13 cellular contexts compared by ENCODE assay signal in genomic region chr11:78202733-78203167, GRCh38. TPM values are rescaled to one million over a fixed set of nuclear protein-coding genes. Genes with fewer than 3 reads are reported as not detected.
A peak's percentile ranks its signal among the peaks of the same experiment; 100 is the strongest.
DNase-seq lines count a peak whose midpoint lies in the region; ATAC-seq and TF ChIP-seq lines count a peak whose summit lies in the region.
"Had no signal": no experiment of that assay in that cellular context is flagged by ENCODE, and none has a peak within 500 bp of the region (broad histone marks: within the 10 kb centered on the region; RNA-seq: fewer than 3 reads in every experiment).

No MANE protein-coding gene starts in this region.

- peaks cover 49% of the 10 kb centered on the region for H3K4me1 Mint-ChIP-seq in activated naive CD4-positive, alpha-beta T cell treated with anti-CD3 and anti-CD28 coated beads, Interleukin-2, amount 10 ng/mL, durations not matched to agents 7 days and 5 days

- WGBS in sigmoid colon, 2 donors = 17 to 24% methylated on average over 3 of the region's 3 CpGs

- TF ChIP-seq EP300 in sigmoid colon (IDR thresholded peaks at IDR 0.05) = no peak

- H3K9me3 ChIP-seq in DOHH2 (ENCODE audit: control insufficient read depth, insufficient read depth, low read length) (no peaks in the 10 kb centered on the region), sigmoid colon (no peaks in the 10 kb centered on the region)
- H3K9me3 ChIP-seq: pancreas had no signal

- H3K27me3 ChIP-seq in DOHH2 (ENCODE audit: control insufficient read depth, low read length) = no peaks in the 10 kb centered on the region
- no peaks in the 10 kb centered on the region for H3K27me3 ChIP-seq in sigmoid colon
- no peaks in the 10 kb centered on the region for H3K27me3 ChIP-seq in brain microvascular endothelial cell (replicated peaks)
- H3K27me3 ChIP-seq: cardiac muscle cell, pancreas had no signal

- no peak for ATAC-seq in GM18873 (IDR thresholded peaks at IDR 0.05; ENCODE audit: low FRiP score, unreplicated experiment)
- ATAC-seq in GM21360 (IDR thresholded peaks at IDR 0.05; ENCODE audit: unreplicated experiment) = no peak

- CTCF ChIA-PET in activated naive CD4-positive, alpha-beta T cell treated with anti-CD3 and anti-CD28 coated beads, Interleukin-2, amount 10 ng/mL, durations not matched to agents 7 days and 5 days (lab: Charles Lee) = interaction anchor here (0.8 to 1.5 kb wide), 5 partner anchors 13 to 81 kb away, joined by 3 to 4 read pairs (median 3); no protein-coding TSS in a partner anchor

- in situ Hi-C loops in brain microvascular endothelial cell (cut with HindIII; ENCODE audit: low pct_ligation_motif_present, low sequenced_read_pairs) = no loop called here
- in situ Hi-C loops in GM13977 (cut with MboI; ENCODE audit: low pct_unique_long_range_greater_than_20kb, low sequenced_read_pairs, unreplicated experiment) = no loop called here

- TF ChIP-seq POLR2A in sigmoid colon (IDR thresholded peaks at IDR 0.05) = no peak

- peak overlapping the region; percentile 97 for H3K27ac Mint-ChIP-seq in activated naive CD4-positive, alpha-beta T cell treated with anti-CD3 and anti-CD28 coated beads, Interleukin-2, amount 10 ng/mL, durations not matched to agents 7 days and 5 days

- H3K4me3 Mint-ChIP-seq in activated naive CD4-positive, alpha-beta T cell treated with anti-CD3 and anti-CD28 coated beads, Interleukin-2, amount 10 ng/mL, durations not matched to agents 7 days and 5 days = peak overlapping the region; percentile 74

- intact Hi-C loops in sigmoid colon (cut with DNase I) = no loop called here

- DNase-seq in T-helper 22 cell (ENCODE audit: low read depth) (peak; percentile 72), sigmoid colon (peak; percentile 29), brain microvascular endothelial cell (no peak), GM13977 (ENCODE audit: low spot score) (no peak)
- peak; percentile 79 for DNase-seq in activated naive CD4-positive, alpha-beta T cell treated with anti-CD3 and anti-CD28 coated beads, Interleukin-2, amount 10 ng/mL, durations not matched to agents 7 days and 5 days
- DNase-seq: DMS53, NCI-H2029 treated with DMSO at 0.1 percent for 48 hours, pancreas, SW 1271 had no signal

- no peaks in the 10 kb centered on the region for H3K79me2 ChIP-seq in DOHH2 (ENCODE audit: control insufficient read depth, low read length)

- H3K9me3 Mint-ChIP-seq in activated naive CD4-positive, alpha-beta T cell treated with anti-CD3 and anti-CD28 coated beads, Interleukin-2, amount 10 ng/mL, durations not matched to agents 7 days and 5 days = no peaks in the 10 kb centered on the region

- peak overlapping the region; percentile 61 for H3K4me2 ChIP-seq in DOHH2 (ENCODE audit: low read length)

- H3K27ac ChIP-seq in DOHH2 (ENCODE audit: low read depth, low read length) (no peak overlapping the region; the same call in 1 of the 2 replicates), sigmoid colon (no peak overlapping the region), brain microvascular endothelial cell (no peak overlapping the region)
- H3K27ac ChIP-seq: cardiac muscle cell, pancreas had no signal

- TF ChIP-seq CTCF in DOHH2 (IDR thresholded peaks at IDR 0.05; ENCODE audit: low read depth, low read length, poor library complexity, severe bottlenecking) (no peak), sigmoid colon (IDR thresholded peaks at IDR 0.05) (no peak), brain microvascular endothelial cell (IDR thresholded peaks at IDR 0.05; ENCODE audit: low read depth, low read length, missing control alignments) (no peak), GM13977 (IDR thresholded peaks at IDR 0.05; ENCODE audit: extremely low read depth, insufficient read depth, missing control alignments) (no peak)

- no peaks in the 10 kb centered on the region for H3K27me3 Mint-ChIP-seq in activated naive CD4-positive, alpha-beta T cell treated with anti-CD3 and anti-CD28 coated beads, Interleukin-2, amount 10 ng/mL, durations not matched to agents 7 days and 5 days

- peak overlapping the region; percentile 19 for H3K4me3 ChIP-seq in DOHH2 (ENCODE audit: low read length)
- H3K4me3 ChIP-seq in sigmoid colon = no peak overlapping the region
- H3K4me3 ChIP-seq in brain microvascular endothelial cell (ENCODE audit: low read depth, low read length) = no peak overlapping the region
- H3K4me3 ChIP-seq: cardiac muscle cell, pancreas had no signal

- H3F3A ChIP-seq in DOHH2 (ENCODE audit: control insufficient read depth, insufficient read depth) = no peaks in the 10 kb centered on the region

- peaks cover 16% of the 10 kb centered on the region for H3K4me1 ChIP-seq in DOHH2 (ENCODE audit: control insufficient read depth, low read length)
- H3K4me1 ChIP-seq in sigmoid colon = no peaks in the 10 kb centered on the region
- H3K4me1 ChIP-seq: pancreas had no signal

- H3K36me3 ChIP-seq in DOHH2 (ENCODE audit: control insufficient read depth, low read length) (no peaks in the 10 kb centered on the region), sigmoid colon (peaks cover 0 to 68% (median 21%) of the 10 kb centered on the region in 4 donors), brain microvascular endothelial cell (replicated peaks) (peaks cover 59% of the 10 kb centered on the region)

- no peaks in the 10 kb centered on the region for H3K9me2 ChIP-seq in DOHH2 (replicated peaks; ENCODE audit: control insufficient read depth, low read length)

- H4K20me1 ChIP-seq in DOHH2 (ENCODE audit: control insufficient read depth, insufficient read depth, low read depth, low read length) = no peaks in the 10 kb centered on the region

- H3K36me3 Mint-ChIP-seq in activated naive CD4-positive, alpha-beta T cell treated with anti-CD3 and anti-CD28 coated beads, Interleukin-2, amount 10 ng/mL, durations not matched to agents 7 days and 5 days = peaks cover 37% of the 10 kb centered on the region

RNA-seq across cellular contexts. Expression of gene USP35, which starts 14.0 kb away (rescaled TPM):
- 10 to 100 TPM in 2 of 4 donors, 1 to 10 TPM in 2; 6.7 to 23.3 (median 10.6) TPM for total RNA-seq in sigmoid colon
- 1 to 10 TPM; 1.2 to 6.5 (median 2.1) TPM for polyA plus RNA-seq in sigmoid colon

RNA-seq across cellular contexts. Expression of gene KCTD21, which starts 14.3 kb away (rescaled TPM):
- total RNA-seq in sigmoid colon = 10 to 100 TPM in 2 of 4 donors, 1 to 10 TPM in 2; 5.4 to 18.8 (median 9.2) TPM
- polyA plus RNA-seq in sigmoid colon = 1 to 10 TPM; 4.2 to 7.4 (median 4.5) TPM

Comparison
In these comparisons a context has a peak if more than half of its experiments do, and no peak if none do; other contexts are left out.
1. DNase-seq: peak in T-helper 22 cell (single experiment), activated naive CD4-positive, alpha-beta T cell treated with anti-CD3 and anti-CD28 coated beads, Interleukin-2, amount 10 ng/mL, durations not matched to agents 7 days and 5 days (single experiment) and sigmoid colon (single experiment); none in brain microvascular endothelial cell (single experiment) and GM13977 (single experiment).